In the genomic region with DNA sequence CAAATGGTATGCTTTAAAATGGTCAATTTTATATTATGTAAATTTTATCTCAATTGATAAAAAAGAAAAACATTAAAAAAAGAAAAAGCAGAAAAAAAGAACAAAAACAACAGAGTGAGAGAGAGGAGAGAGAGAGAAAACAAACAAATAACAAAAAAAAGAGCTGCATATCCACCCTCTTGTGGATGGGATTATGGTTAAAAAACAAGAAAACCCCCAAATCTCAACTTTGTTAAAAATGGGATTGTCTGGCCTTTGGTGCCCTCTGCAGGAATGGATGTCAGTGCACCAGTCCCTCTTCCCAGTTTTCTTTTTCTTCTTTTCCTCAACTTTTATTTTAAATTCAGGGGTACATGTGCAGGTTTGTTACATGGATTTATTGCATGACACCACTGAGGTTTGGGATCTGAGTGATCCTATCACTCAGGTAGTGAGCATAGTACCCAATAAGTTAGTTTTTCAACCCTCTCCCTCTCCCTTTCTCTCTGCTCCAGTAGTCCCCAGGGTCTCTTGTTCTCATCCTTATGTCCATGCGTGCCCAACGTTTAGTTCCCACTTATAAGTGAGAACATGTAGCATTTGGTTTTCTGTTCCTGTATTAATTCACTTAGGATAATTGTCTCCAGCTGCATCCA, we compare ENCODE assay signal across 8 cellular contexts. TPM values are rescaled to one million over a fixed set of nuclear protein-coding genes. Genes with fewer than 3 reads are reported as not detected.
DNase-seq lines count a peak whose midpoint lies in the region; ATAC-seq and TF ChIP-seq lines count a peak whose summit lies in the region.

No MANE protein-coding gene starts in this region.

- H3K23me2 ChIP-seq in H9 (ENCODE audit: insufficient read length, low read depth, low read length, poor library complexity, severe bottlenecking), result no peaks in the 10 kb centered on the region

- in situ Hi-C loops in Caki2 (cut with HindIII; ENCODE audit: low pct_unique_long_range_greater_than_20kb, low sequenced_read_pairs), result no loop called here

- H3K56ac ChIP-seq in H9 (ENCODE audit: insufficient read length, low read depth, low read length), result no peak overlapping the region

- whole genome bisulfite sequencing in H9 (ENCODE audit: extremely low coverage, insufficient read length, low lambda C conversion rate), result no CpG with 5 or more reads among the region's 2 CpGs

- no peaks in the 10 kb centered on the region for H3K36me3 Mint-ChIP-seq in H9 (ENCODE audit: insufficient read depth in 1 of 3, low read depth in 3 of 3)

- H4K5ac ChIP-seq in H9 (ENCODE audit: insufficient read length, low read depth, low read length), result no peak overlapping the region

- no peak overlapping the region for H3K23ac ChIP-seq in H9 (ENCODE audit: insufficient read length, low read depth, low read length)

- no peaks in the 10 kb centered on the region for H3K4me1 ChIP-seq in H9 (ENCODE audit: insufficient read depth, low read length)

- no peaks in the 10 kb centered on the region for H3K79me1 ChIP-seq in H9 (ENCODE audit: insufficient read depth, low read depth, low read length, poor library complexity, severe bottlenecking)

- no peak overlapping the region for H3K4me3 Mint-ChIP-seq in H9

- no peak overlapping the region for H3K9ac ChIP-seq in H9 (ENCODE audit: extremely low read depth, insufficient read length, low read length)

- H2BK12ac ChIP-seq in H9 (ENCODE audit: insufficient read length, low read depth, low read length), result no peak overlapping the region

- no peak overlapping the region for H3K27ac ChIP-seq in H9 (ENCODE audit: insufficient read length, low read depth, low read length)

- H4K91ac ChIP-seq in H9 (ENCODE audit: insufficient read length, low read depth, low read length), result no peak overlapping the region

- H2BK15ac ChIP-seq in H9 (ENCODE audit: low read depth, low read length), result no peak overlapping the region

- no peak overlapping the region for H2BK20ac ChIP-seq in H9 (ENCODE audit: low read depth, low read length, poor library complexity, severe bottlenecking)

- no peaks in the 10 kb centered on the region for H4K20me1 ChIP-seq in H9 (ENCODE audit: control insufficient read depth, insufficient read depth, insufficient read length)

- no peak overlapping the region for H2BK120ac ChIP-seq in H9 (ENCODE audit: low read depth, low read length, poor library complexity, severe bottlenecking)

- no peak overlapping the region for H2AK5ac ChIP-seq in H9 (ENCODE audit: insufficient read length, low read length)

- H4K8ac ChIP-seq in H9 (replicated peaks; ENCODE audit: insufficient read length, low read depth, low read length), result no peak overlapping the region

- H3K27me3 Mint-ChIP-seq in H9 (ENCODE audit: low read depth), result peaks cover 97% of the 10 kb centered on the region

- H3K4me1 Mint-ChIP-seq in H9, result no peaks in the 10 kb centered on the region

- H3K4ac ChIP-seq in H9 (ENCODE audit: low read depth, low read length), result no peak overlapping the region

- no peak overlapping the region for H2BK5ac ChIP-seq in H9 (ENCODE audit: insufficient read length, low read length)

- H3K18ac ChIP-seq in H9 (ENCODE audit: insufficient read length, low read depth, low read length), result no peak overlapping the region

- H3K79me2 ChIP-seq in H9 (ENCODE audit: insufficient read depth, low read length), result no peaks in the 10 kb centered on the region

- H3K14ac ChIP-seq in H9 (ENCODE audit: insufficient read depth, low read length), result no peak overlapping the region

- no peak overlapping the region for H2AFZ ChIP-seq in H9 (ENCODE audit: low read length)

- peak; percentile 18 for DNase-seq in Caki2 (ENCODE audit: low read depth)
- DNase-seq in H9, result no peak
- peak; percentile 45 for DNase-seq in SK-N-DZ (ENCODE audit: low spot score)
- peak; percentile 49 for DNase-seq in dedifferentiated amniotic fluid mesenchymal stem cell (ENCODE audit: extremely low spot score)
- peak; percentile 50 for DNase-seq in medulla oblongata (ENCODE audit: extremely low spot score)
- DNase-seq in C1 segment of cervical spinal cord (lab: John Stamatoyannopoulos, UW), result no peak
- no peak for DNase-seq in NCI-H510A treated with DMSO at 0.1 percent for 48 hours (lab: John Stamatoyannopoulos, UW)

- H3K27ac Mint-ChIP-seq in H9, result no peak overlapping the region

- no peaks in the 10 kb centered on the region; a peak in 1 of 5 replicates for H3K9me3 Mint-ChIP-seq in H9

- ATAC-seq in HG03457 (IDR thresholded peaks at IDR 0.05; ENCODE audit: unreplicated experiment), result no peak

- no peak overlapping the region for H3K4me2 ChIP-seq in H9 (ENCODE audit: insufficient read depth, insufficient read length, low read length)

- H3K27me3 ChIP-seq in H9 (ENCODE audit: insufficient read depth, low read length), result peaks cover 31% of the 10 kb centered on the region

- TF ChIP-seq CTCF in H9 (conservative IDR thresholded peaks at IDR 0.05), result peak; percentile 86

- H3T11ph ChIP-seq in H9 (ENCODE audit: low read length), result no peak overlapping the region

- H3K9me3 ChIP-seq in H9 (ENCODE audit: control insufficient read depth, low read depth, low read length), result no peaks in the 10 kb centered on the region

RNA-seq across cellular contexts. Expression of gene RNF187, which starts 28.1 kb away (rescaled TPM):
- total RNA-seq in Caki2 (2014; rRNA removed; shearing (Covaris generic); ENCODE audit: low replicate concordance), result 150 and 174 TPM in 2 replicates
- 63.4 and 67.2 TPM in 2 replicates for total RNA-seq in H9 (2021)
- polyA plus RNA-seq in SK-N-DZ (2014; cell fraction: cytosol; rRNA removed), result 55.6 and 78.2 TPM in 2 replicates
- 32.7 and 54.2 TPM in 2 replicates for polyA plus RNA-seq in SK-N-DZ (2014; cell fraction: nucleus; rRNA removed)

Comparison
In these comparisons a context has a peak if more than half of its experiments do, and no peak if none do; other contexts are left out.
1. DNase-seq: peak in Caki2 (single experiment), SK-N-DZ (single experiment), dedifferentiated amniotic fluid mesenchymal stem cell (single experiment) and medulla oblongata (single experiment); none in H9 (single experiment), C1 segment of cervical spinal cord (0 of 14) and NCI-H510A treated with DMSO at 0.1 percent for 48 hours (single experiment).